ENCODE assay signal across 8 cellular contexts in genomic region chr1:26799479-26800133, GRCh38. TPM values are rescaled to one million over a fixed set of nuclear protein-coding genes. Genes with fewer than 3 reads are reported as not detected.
DNase-seq lines count a peak whose midpoint lies in the region; ATAC-seq and TF ChIP-seq lines count a peak whose summit lies in the region.

No MANE protein-coding gene starts in this region.

- no peaks in the 10 kb centered on the region for H3K27me3 Mint-ChIP-seq in activated B cell treated with CpG ODN at 0.5 μM for 24 hours
- H3K27me3 Mint-ChIP-seq in natural killer cell (ENCODE audit: low read depth in 2 of 2) = no peaks in the 10 kb centered on the region

- H3K36me3 Mint-ChIP-seq in activated B cell treated with CpG ODN at 0.5 μM for 24 hours (ENCODE audit: low read depth) (peaks cover 36% of the 10 kb centered on the region), natural killer cell (peaks cover 6% of the 10 kb centered on the region)

- peak; percentile 53 for DNase-seq in NK-92 treated with Interleukin-12 subunit alpha and Interleukin-12 subunit beta, amount 100 ng/mL, for 24 hours (lab: John Stamatoyannopoulos, UW)
- DNase-seq in NK-92 (lab: John Stamatoyannopoulos, UW; ENCODE audit: unreplicated experiment) = no peak
- DNase-seq in activated B cell treated with CpG ODN at 0.5 μM for 24 hours = no peak
- no peak for DNase-seq in epithelial cell of proximal tubule (ENCODE audit: low read depth)
- no peak for DNase-seq in natural killer cell
- no peak for DNase-seq in NCI-H187 (lab: John Stamatoyannopoulos, UW)

- POLR2A ChIA-PET in activated B cell treated with CpG ODN at 0.5 μM for 24 hours (lab: Charles Lee) = interaction anchor here (0.5 to 0.8 kb wide), 3 partner anchors 11 to 292 kb away, joined by 3 to 4 read pairs (median 3); partner anchors contain the start of gene PIGV

- ATAC-seq in activated B cell treated with CpG ODN at 0.5 μM for 24 hours (ENCODE audit: low read depth) = no peak
- ATAC-seq in natural killer cell = peak; percentile 52 to 77 (median 52)
- ATAC-seq in HG03097 (IDR thresholded peaks at IDR 0.05; ENCODE audit: low FRiP score, unreplicated experiment) = no peak
- no peak for ATAC-seq in HG03196 (IDR thresholded peaks at IDR 0.05; ENCODE audit: unreplicated experiment)

- H3K9me3 Mint-ChIP-seq in activated B cell treated with CpG ODN at 0.5 μM for 24 hours = no peaks in the 10 kb centered on the region
- H3K9me3 Mint-ChIP-seq in natural killer cell = no peaks in the 10 kb centered on the region

- intact Hi-C loops in activated B cell treated with CpG ODN at 0.5 μM for 24 hours (cut with micrococcal nuclease) = no loop called here
- intact Hi-C loops in natural killer cell (cut with micrococcal nuclease) = no loop called here

- peaks cover 8% of the 10 kb centered on the region for H3K4me1 Mint-ChIP-seq in activated B cell treated with CpG ODN at 0.5 μM for 24 hours
- peaks cover 35 to 37% of the 10 kb centered on the region in 2 donors for H3K4me1 Mint-ChIP-seq in natural killer cell

- CTCF ChIA-PET in activated B cell treated with CpG ODN at 0.5 μM for 24 hours (lab: Charles Lee) = interaction anchor here (1.2 to 2.0 kb wide), 3 partner anchors 9 to 11 kb away, joined by 3 to 9 read pairs (median 6); no protein-coding TSS in a partner anchor

- H3K27ac Mint-ChIP-seq in activated B cell treated with CpG ODN at 0.5 μM for 24 hours (peak overlapping the region; percentile 50), natural killer cell (peak overlapping the region; percentile 89 to 95)

- peak overlapping the region; percentile 19 for H3K4me3 ChIP-seq in epithelial cell of proximal tubule (ENCODE audit: low read depth, low read length)

- TF ChIP-seq CTCF in activated B cell treated with CpG ODN at 0.5 μM for 24 hours (IDR thresholded peaks at IDR 0.05) (no peak), epithelial cell of proximal tubule (conservative IDR thresholded peaks at IDR 0.05; ENCODE audit: low read depth, low read length) (no peak), natural killer cell (IDR thresholded peaks at IDR 0.05) (no peak)

- H3K4me3 Mint-ChIP-seq in activated B cell treated with CpG ODN at 0.5 μM for 24 hours (no peak overlapping the region), natural killer cell (peak overlapping the region; percentile 82)

RNA-seq across cellular contexts. Expression of gene PIGV, which starts 11.9 kb away (rescaled TPM):
- total RNA-seq in activated B cell treated with CpG ODN at 0.5 μM for 24 hours (29.6 and 35.4 TPM in 2 replicates), epithelial cell of proximal tubule (10.7 and 12.6 TPM in 2 replicates), natural killer cell (10 to 100 TPM; 23.1 to 35.2 (median 30.3) TPM)

RNA-seq across cellular contexts. Expression of gene ZDHHC18, which starts 26.9 kb away (rescaled TPM):
- 27.1 and 30.3 TPM in 2 replicates for total RNA-seq in activated B cell treated with CpG ODN at 0.5 μM for 24 hours
- 34.2 and 53.3 TPM in 2 replicates for total RNA-seq in epithelial cell of proximal tubule
- total RNA-seq in natural killer cell = 10 to 100 TPM; 70.0 to 74.6 (median 72.3) TPM

Comparison
In these comparisons a context has a peak if more than half of its experiments do, and no peak if none do; other contexts are left out.
1. ATAC-seq: peak in natural killer cell (3 of 3); none in activated B cell treated with CpG ODN at 0.5 μM for 24 hours (single experiment), HG03097 (single experiment) and HG03196 (single experiment).